In the genomic region with DNA sequence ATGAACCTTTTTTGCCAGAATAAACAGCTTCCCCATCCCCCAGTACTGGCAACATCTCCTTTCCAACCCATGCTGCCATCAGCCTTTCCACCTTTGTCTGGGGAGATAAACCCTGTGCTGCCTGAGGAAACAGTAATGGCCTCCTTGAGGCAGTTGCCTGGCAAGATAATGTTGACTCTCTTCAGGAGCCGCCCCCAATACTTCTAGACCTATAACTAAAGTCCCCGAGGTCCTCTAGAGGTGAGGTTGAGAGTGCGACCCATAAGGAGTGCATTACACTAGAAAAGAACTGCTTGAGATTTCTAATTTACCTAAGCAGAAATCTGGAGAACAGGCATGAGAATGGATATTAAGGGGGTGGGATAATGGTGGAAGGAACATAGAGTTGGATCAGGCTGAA, we compare ENCODE assay signal across 1 cellular context.
TF ChIP-seq lines count a peak whose summit lies in the region.

No MANE protein-coding gene starts in this region.

TF ChIP-seq in WTC11, 78 proteins besides CTCF, POLR2A, EP300 and RAD21 (continued from another document):
- TF ChIP-seq, protein P1, sequence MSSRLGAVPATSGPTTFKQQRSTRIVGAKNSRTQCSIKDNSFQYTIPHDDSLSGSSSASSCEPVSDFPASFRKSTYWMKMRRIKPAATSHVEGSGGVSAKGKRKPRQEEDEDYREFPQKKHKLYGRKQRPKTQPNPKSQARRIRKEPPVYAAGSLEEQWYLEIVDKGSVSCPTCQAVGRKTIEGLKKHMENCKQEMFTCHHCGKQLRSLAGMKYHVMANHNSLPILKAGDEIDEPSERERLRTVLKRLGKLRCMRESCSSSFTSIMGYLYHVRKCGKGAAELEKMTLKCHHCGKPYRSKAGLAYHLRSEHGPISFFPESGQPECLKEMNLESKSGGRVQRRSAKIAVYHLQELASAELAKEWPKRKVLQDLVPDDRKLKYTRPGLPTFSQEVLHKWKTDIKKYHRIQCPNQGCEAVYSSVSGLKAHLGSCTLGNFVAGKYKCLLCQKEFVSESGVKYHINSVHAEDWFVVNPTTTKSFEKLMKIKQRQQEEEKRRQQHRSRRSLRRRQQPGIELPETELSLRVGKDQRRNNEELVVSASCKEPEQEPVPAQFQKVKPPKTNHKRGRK (CRISPR knock-in tag; IDR thresholded peaks at IDR 0.05; ENCODE audit: borderline replicate concordance) = no peak
- TF ChIP-seq ZNF532 (CRISPR knock-in tag; IDR thresholded peaks at IDR 0.05; ENCODE audit: borderline replicate concordance) = no peak
- TF ChIP-seq CDX4 (CRISPR knock-in tag; IDR thresholded peaks at IDR 0.05; ENCODE audit: borderline replicate concordance) = no peak
- no peak for TF ChIP-seq SOX15 (CRISPR knock-in tag; IDR thresholded peaks at IDR 0.05)
- TF ChIP-seq, protein P2, sequence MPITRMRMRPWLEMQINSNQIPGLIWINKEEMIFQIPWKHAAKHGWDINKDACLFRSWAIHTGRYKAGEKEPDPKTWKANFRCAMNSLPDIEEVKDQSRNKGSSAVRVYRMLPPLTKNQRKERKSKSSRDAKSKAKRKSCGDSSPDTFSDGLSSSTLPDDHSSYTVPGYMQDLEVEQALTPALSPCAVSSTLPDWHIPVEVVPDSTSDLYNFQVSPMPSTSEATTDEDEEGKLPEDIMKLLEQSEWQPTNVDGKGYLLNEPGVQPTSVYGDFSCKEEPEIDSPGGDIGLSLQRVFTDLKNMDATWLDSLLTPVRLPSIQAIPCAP (CRISPR knock-in tag; IDR thresholded peaks at IDR 0.05) = no peak
